In genomic region chr11:11028017-11028692, GRCh38 we compare ENCODE assay signal across 8 cellular contexts.
DNase-seq lines count a peak whose midpoint lies in the region; ATAC-seq and TF ChIP-seq lines count a peak whose summit lies in the region.

No MANE protein-coding gene starts in this region.

- H3K27ac Mint-ChIP-seq in nephron progenitor cell = no peak overlapping the region

- DNase-seq in GDM1 (lab: John Stamatoyannopoulos, UW) (peak; percentile 39), NCI-H774 (lab: John Stamatoyannopoulos, UW) (peak; percentile 29), erythroblast (lab: John Stamatoyannopoulos, UW) (peak; percentile 51 to 72), nephron progenitor cell (peak; percentile 69)
- peak; percentile 10 to 48 (median 41) for DNase-seq in activated CD8-positive, alpha-beta memory T cell treated with anti-CD3 and anti-CD28 coated beads for 48 hours (ENCODE audit: low read depth in 2 of 3, low spot score in 2 of 3)
- DNase-seq in stimulated activated naive CD4-positive, alpha-beta T cell (lab: John Stamatoyannopoulos, UW) = peak; percentile 55 to 81 (median 70)

- H3K4me3 Mint-ChIP-seq in nephron progenitor cell = no peak overlapping the region

- peaks cover 7% of the 10 kb centered on the region for H3K9me3 Mint-ChIP-seq in nephron progenitor cell

- peaks cover 7% of the 10 kb centered on the region for H3K4me1 Mint-ChIP-seq in nephron progenitor cell

- ATAC-seq in HG03442 (IDR thresholded peaks at IDR 0.05; ENCODE audit: unreplicated experiment) (peak; percentile 68), GM18907 (IDR thresholded peaks at IDR 0.05; ENCODE audit: unreplicated experiment) (no peak)

- peaks cover 17% of the 10 kb centered on the region for H3K27me3 Mint-ChIP-seq in nephron progenitor cell (ENCODE audit: low read depth, poor library complexity)

- TF ChIP-seq POLR2A in erythroblast (IDR thresholded peaks at IDR 0.05; ENCODE audit: low read length) = no peak

- TF ChIP-seq CTCF in nephron progenitor cell (IDR thresholded peaks at IDR 0.05) = peak; percentile 56

- H3K36me3 Mint-ChIP-seq in nephron progenitor cell (ENCODE audit: low read depth) = no peaks in the 10 kb centered on the region
